16 cellular contexts compared by ENCODE assay signal in the genomic region with DNA sequence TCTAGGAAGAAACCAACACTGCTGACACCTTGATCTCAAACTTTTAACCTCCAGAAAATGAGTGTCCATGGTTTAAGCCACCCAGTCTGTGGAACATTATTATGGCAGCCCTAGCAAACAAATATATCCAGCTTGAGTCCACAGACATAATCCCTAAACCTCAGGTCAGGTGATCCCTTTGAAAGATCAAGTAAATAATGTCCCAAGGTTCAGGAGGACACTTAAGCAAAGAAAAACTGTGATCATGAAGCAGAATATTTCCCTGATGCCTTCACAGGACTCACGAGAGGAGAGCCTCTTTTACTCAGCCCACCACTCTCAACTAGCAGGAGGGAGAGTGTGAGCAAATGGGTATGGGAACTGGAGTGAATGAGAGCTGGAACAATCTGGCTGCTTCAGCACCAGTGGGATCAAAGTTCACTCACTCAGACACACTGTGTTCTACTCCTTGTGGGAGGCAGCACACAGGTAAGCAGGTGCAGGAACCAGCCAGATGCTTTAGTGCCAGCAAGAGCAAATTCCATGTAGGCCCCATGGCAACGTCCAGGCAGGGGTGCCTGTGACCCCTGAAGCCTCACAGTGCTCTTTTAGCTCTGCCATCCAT.
"Had no signal": no experiment of that assay in that cellular context is flagged by ENCODE, and none has a peak within 500 bp of the region (broad histone marks: within the 10 kb centered on the region; RNA-seq: fewer than 3 reads in every experiment).

No MANE protein-coding gene starts in this region.

- H3K27ac Mint-ChIP-seq: endodermal cell; naive thymus-derived CD8-positive, alpha-beta T cell; type B pancreatic cell had no signal

- H3K4me1 ChIP-seq: foreskin keratinocyte, right atrium auricular region had no signal

- DNase-seq: effector CD4-positive, alpha-beta T cell; endodermal cell; erythroblast; foreskin keratinocyte; head of caudate nucleus; hippocampal formation; left colon; mammary epithelial cell; mucosa of descending colon; naive thymus-derived CD8-positive, alpha-beta T cell; stimulated activated CD4-positive, alpha-beta T cell treated with anti-CD3 and anti-CD28 coated beads, Interleukin-2, amount 100 ng/mL, for 48 hours; stimulated activated naive CD4-positive, alpha-beta T cell treated with Interleukin-2 at 50 U/mL for 16 hours had no signal

- ATAC-seq: foreskin keratinocyte; left colon; mucosa of descending colon; naive thymus-derived CD8-positive, alpha-beta T cell had no signal

- H3K4me2 ChIP-seq: smooth muscle cell had no signal

- H3K9me3 ChIP-seq: mucosa of descending colon, right atrium auricular region had no signal

- H3K4me1 Mint-ChIP-seq: naive thymus-derived CD8-positive, alpha-beta T cell had no signal

- H3K27ac ChIP-seq: coronary artery, foreskin keratinocyte, right atrium auricular region had no signal

- H3K36me3 ChIP-seq: right atrium auricular region had no signal

- H3K36me3 Mint-ChIP-seq: type B pancreatic cell had no signal

- H3K9me3 Mint-ChIP-seq: endodermal cell, type B pancreatic cell had no signal

- H3K4me3 Mint-ChIP-seq: endodermal cell; naive thymus-derived CD8-positive, alpha-beta T cell; type B pancreatic cell had no signal

- H3K4me3 ChIP-seq: coronary artery, mucosa of descending colon, right atrium auricular region, smooth muscle cell had no signal

- H3K27me3 Mint-ChIP-seq: type B pancreatic cell had no signal

- H3K27me3 ChIP-seq: foreskin keratinocyte, right atrium auricular region had no signal
